Comparison of ENCODE assay signal across 19 cellular contexts in the genomic region with DNA sequence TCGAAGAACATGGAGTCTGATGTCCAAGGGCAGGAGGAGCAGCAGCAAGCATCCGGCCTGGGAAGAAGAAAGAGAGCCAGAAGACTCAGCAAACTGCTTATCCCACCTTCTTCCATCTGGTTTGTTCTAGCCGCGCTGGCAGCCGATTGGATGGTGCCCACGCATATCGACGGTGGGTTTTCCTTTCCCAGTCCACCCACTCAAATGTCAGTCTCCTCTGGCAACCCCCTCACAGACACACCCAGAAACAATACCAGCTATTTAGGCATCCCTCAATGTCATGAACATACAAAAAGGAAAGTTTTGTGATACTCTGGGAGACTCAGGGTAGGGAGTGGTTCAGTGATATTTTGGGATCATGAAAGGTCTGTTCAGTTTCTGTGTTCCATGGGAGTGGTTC.
DNase-seq lines count a peak whose midpoint lies in the region; FAIRE-seq and TF ChIP-seq lines count a peak whose summit lies in the region.
"Had no signal": no experiment of that assay in that cellular context is flagged by ENCODE, and none has a peak within 500 bp of the region (broad histone marks: within the 10 kb centered on the region; RNA-seq: fewer than 3 reads in every experiment).

No MANE protein-coding gene starts in this region.

- H3K36me3 ChIP-seq in A673 (ENCODE audit: insufficient read depth, low read length, poor library complexity, severe bottlenecking): peaks cover 30% of the 10 kb centered on the region
- H3K36me3 ChIP-seq in bronchial epithelial cell (ENCODE audit: control insufficient read depth, insufficient read depth, low read length): no peaks in the 10 kb centered on the region
- no peaks in the 10 kb centered on the region for H3K36me3 ChIP-seq in neuronal stem cell (replicated peaks in 1 of 2; ENCODE audit: control insufficient read depth in 2 of 2, insufficient read depth in 2 of 2, low read length in 2 of 2)
- H3K36me3 ChIP-seq in testis (ENCODE audit: low read depth, missing control alignments): no peaks in the 10 kb centered on the region

- intact Hi-C loops in A673 (cut with micrococcal nuclease; ENCODE audit: unreplicated experiment) (no loop called here), testis (cut with DNase I; ENCODE audit: low total_unique reads) (no loop called here)

- H2BK5ac ChIP-seq in neuronal stem cell (ENCODE audit: low read length): peak overlapping the region; percentile 24

- TF ChIP-seq CTCF in A673 (conservative IDR thresholded peaks at IDR 0.05; ENCODE audit: low read depth, low read length) (no peak), bronchial epithelial cell (IDR thresholded peaks at IDR 0.05; ENCODE audit: insufficient read depth, low read length, severe bottlenecking) (no peak), testis (IDR thresholded peaks at IDR 0.05) (no peak)

- no peak overlapping the region for H2AFZ ChIP-seq in neuronal stem cell (ENCODE audit: low read length)

- H3K4me3 ChIP-seq in A673 (ENCODE audit: low read depth, low read length, poor library complexity, severe bottlenecking): peak overlapping the region; percentile 53
- no peak overlapping the region for H3K4me3 ChIP-seq in bronchial epithelial cell (ENCODE audit: low read depth, low read length)
- H3K4me3 ChIP-seq in neuronal stem cell (ENCODE audit: low read length in 2 of 2): no peak overlapping the region
- no peak overlapping the region for H3K4me3 ChIP-seq in testis
- H3K4me3 ChIP-seq: A549, BLaER1 had no signal

- H3K4me3 Mint-ChIP-seq in activated CD4-positive, alpha-beta memory T cell treated with anti-CD3 and anti-CD28 coated beads, Interleukin-2, amount 10 ng/mL, durations not matched to agents 7 days and 5 days: no peak overlapping the region
- H3K4me3 Mint-ChIP-seq: CD14-positive monocyte; CD4-positive, alpha-beta memory T cell; H9; IgD-negative memory B cell had no signal

- H2BK120ac ChIP-seq in neuronal stem cell (ENCODE audit: low read depth, low read length): no peak overlapping the region

- peak overlapping the region; percentile 93 for H3K27ac ChIP-seq in A673 (ENCODE audit: low read depth, low read length, poor library complexity, severe bottlenecking)
- H3K27ac ChIP-seq in neuronal stem cell (replicated peaks; ENCODE audit: low read length): no peak overlapping the region
- peak overlapping the region; percentile 60 to 64 for H3K27ac ChIP-seq in testis
- H3K27ac ChIP-seq: 22Rv1, A549, BLaER1 had no signal

- H2BK15ac ChIP-seq in neuronal stem cell (ENCODE audit: low read length): no peak overlapping the region

- H3K4me1 ChIP-seq in A673 (ENCODE audit: insufficient read depth, low read length, poor library complexity, severe bottlenecking): peaks cover 62% of the 10 kb centered on the region
- H3K4me1 ChIP-seq in neuronal stem cell (ENCODE audit: control insufficient read depth in 2 of 2, insufficient read depth in 1 of 2, low read depth in 1 of 2, low read length in 2 of 2): no peaks in the 10 kb centered on the region
- peaks cover 33% of the 10 kb centered on the region for H3K4me1 ChIP-seq in testis
- H3K4me1 ChIP-seq: BLaER1 had no signal

- no peak overlapping the region for H3K4ac ChIP-seq in neuronal stem cell (ENCODE audit: low read length)

- H3K27ac Mint-ChIP-seq in activated CD4-positive, alpha-beta memory T cell treated with anti-CD3 and anti-CD28 coated beads, Interleukin-2, amount 10 ng/mL, durations not matched to agents 7 days and 5 days: no peak overlapping the region
- H3K27ac Mint-ChIP-seq: H9, IgD-negative memory B cell had no signal

- TF ChIP-seq POLR2A in testis (IDR thresholded peaks at IDR 0.05): no peak

- DNase-seq in A673 (ENCODE audit: low spot score) (peak; percentile 81), bronchial epithelial cell (ENCODE audit: low read depth) (no peak), neuronal stem cell (ENCODE audit: low spot score) (no peak), testis (no peak), KG1 (lab: John Stamatoyannopoulos, UW) (no peak), NCI-H1048 (lab: John Stamatoyannopoulos, UW) (no peak)
- DNase-seq in activated CD4-positive, alpha-beta memory T cell treated with anti-CD3 and anti-CD28 coated beads, Interleukin-2, amount 10 ng/mL, durations not matched to agents 7 days and 5 days: no peak
- DNase-seq: Calu3; CD4-positive, alpha-beta memory T cell; DMS79 treated with DMSO at 0.1 percent for 48 hours; GF-D8; H9 had no signal

- no peak overlapping the region for H2BK12ac ChIP-seq in neuronal stem cell (ENCODE audit: low read length)

- H3K14ac ChIP-seq in neuronal stem cell (ENCODE audit: low read length): peak overlapping the region; percentile 82

- H3K79me1 ChIP-seq in neuronal stem cell (ENCODE audit: low read depth, low read length): no peaks in the 10 kb centered on the region

- no peaks in the 10 kb centered on the region for H3K9me3 ChIP-seq in A673 (ENCODE audit: low read depth, low read length, poor library complexity, severe bottlenecking)
- H3K9me3 ChIP-seq in neuronal stem cell (replicated peaks in 1 of 2; ENCODE audit: control insufficient read depth in 2 of 2, insufficient read depth in 1 of 2, low read depth in 1 of 2, low read length in 2 of 2): no peaks in the 10 kb centered on the region
- H3K9me3 ChIP-seq in testis: no peaks in the 10 kb centered on the region
- H3K9me3 ChIP-seq: A549 had no signal

- H3K36me3 Mint-ChIP-seq in activated CD4-positive, alpha-beta memory T cell treated with anti-CD3 and anti-CD28 coated beads, Interleukin-2, amount 10 ng/mL, durations not matched to agents 7 days and 5 days (ENCODE audit: low read depth): peaks cover 5% of the 10 kb centered on the region

- H3K18ac ChIP-seq in neuronal stem cell (ENCODE audit: low read length): no peak overlapping the region

- no peak overlapping the region for H4K91ac ChIP-seq in neuronal stem cell (ENCODE audit: low read depth, low read length, poor library complexity)

- H3K27me3 Mint-ChIP-seq in activated CD4-positive, alpha-beta memory T cell treated with anti-CD3 and anti-CD28 coated beads, Interleukin-2, amount 10 ng/mL, durations not matched to agents 7 days and 5 days: no peaks in the 10 kb centered on the region
- H3K27me3 Mint-ChIP-seq: CD4-positive, alpha-beta memory T cell; IgD-negative memory B cell had no signal

- POLR2A ChIA-PET in A673 (lab: Charles Lee; ENCODE audit: low non-redundant PET): no interaction called here
- POLR2A ChIA-PET in activated CD4-positive, alpha-beta memory T cell treated with anti-CD3 and anti-CD28 coated beads, Interleukin-2, amount 10 ng/mL, durations not matched to agents 7 days and 5 days (lab: Charles Lee): no interaction called here

- no TSS peak for BruUV-seq in A673 (replicated peaks; lab: Mats Ljungman, UMichigan)

- H3K9me3 Mint-ChIP-seq in activated CD4-positive, alpha-beta memory T cell treated with anti-CD3 and anti-CD28 coated beads, Interleukin-2, amount 10 ng/mL, durations not matched to agents 7 days and 5 days: no peaks in the 10 kb centered on the region
- H3K9me3 Mint-ChIP-seq: CD4-positive, alpha-beta memory T cell; IgD-negative memory B cell had no signal

- H3K27me3 ChIP-seq in A673 (replicated peaks; ENCODE audit: insufficient read depth, low read depth, low read length, poor library complexity) (no peaks in the 10 kb centered on the region), bronchial epithelial cell (ENCODE audit: control insufficient read depth, insufficient read depth, low read length) (no peaks in the 10 kb centered on the region), neuronal stem cell (ENCODE audit: control insufficient read depth in 3 of 3, insufficient read depth in 3 of 3, low read depth in 1 of 3, low read length in 3 of 3) (no peaks in the 10 kb centered on the region), testis (no peaks in the 10 kb centered on the region)
- H3K27me3 ChIP-seq: BLaER1 had no signal

- H3K9ac ChIP-seq in neuronal stem cell (ENCODE audit: low read depth, low read length, poor library complexity): no peak overlapping the region
- H3K9ac ChIP-seq: BLaER1 had no signal

- H3K4me1 Mint-ChIP-seq in activated CD4-positive, alpha-beta memory T cell treated with anti-CD3 and anti-CD28 coated beads, Interleukin-2, amount 10 ng/mL, durations not matched to agents 7 days and 5 days: no peaks in the 10 kb centered on the region
- H3K4me1 Mint-ChIP-seq: H9 had no signal

- CTCF ChIA-PET in A673 (lab: Charles Lee): no interaction called here
- CTCF ChIA-PET in activated CD4-positive, alpha-beta memory T cell treated with anti-CD3 and anti-CD28 coated beads, Interleukin-2, amount 10 ng/mL, durations not matched to agents 7 days and 5 days (lab: Charles Lee): interaction anchor here (1.0 to 1.6 kb wide), 2 partner anchors 18 to 20 kb away, joined by 3 to 4 read pairs; no protein-coding TSS in a partner anchor

- no CpG with 5 or more reads among the region's 8 CpGs for whole genome bisulfite sequencing in neuronal stem cell (ENCODE audit: extremely low coverage in 2 of 2, insufficient read length in 2 of 2, insufficient replicate concordance in 1 of 2), 2 donors
- WGBS in testis, 2 donors: 50 to 82% methylated on average over 8 of the region's 8 CpGs

- no peak overlapping the region for H4K8ac ChIP-seq in neuronal stem cell (ENCODE audit: low read depth, low read length)

- no peak overlapping the region for H3K23ac ChIP-seq in neuronal stem cell (ENCODE audit: low read depth, low read length, poor library complexity)

- peak; percentile 28 for FAIRE-seq in bronchial epithelial cell (lab: Jason Lieb, UNC)
- FAIRE-seq: A549, H1, HepG2 had no signal

- no peak overlapping the region for H2AK5ac ChIP-seq in neuronal stem cell (ENCODE audit: low read depth, low read length)

- no peak overlapping the region for H3K4me2 ChIP-seq in neuronal stem cell (ENCODE audit: insufficient read depth, low read length, poor library complexity, severe bottlenecking)
- H3K4me2 ChIP-seq: A549, BLaER1 had no signal
